Comparison of ENCODE assay signal across 1 cellular context in genomic region chr10:11611248-11612003, GRCh38.
A peak's percentile ranks its signal among the peaks of the same experiment; 100 is the strongest.
TF ChIP-seq lines count a peak whose summit lies in the region.

Gene USP6NL, minus strand, starts transcription at chr10:11611650. Its CDS starts 14,016 bp downstream, at chr10:11597634.

TF ChIP-seq in HepG2, 621 proteins besides CTCF, POLR2A, EP300 and RAD21 (continued from another document and continues in another):
- no peak for TF ChIP-seq ZNF407 (CRISPR knock-in tag; IDR thresholded peaks at IDR 0.05; ENCODE audit: not compliant biosample characterization)
- TF ChIP-seq GFI1 (CRISPR knock-in tag; IDR thresholded peaks at IDR 0.05; ENCODE audit: borderline replicate concordance), result no peak
- TF ChIP-seq MTA3 (CRISPR knock-in tag; IDR thresholded peaks at IDR 0.05), result no peak
- TF ChIP-seq ZNF20 (CRISPR knock-in tag; IDR thresholded peaks at IDR 0.05), result no peak
- TF ChIP-seq PBX2 (CRISPR knock-in tag; IDR thresholded peaks at IDR 0.05), result no peak
- peak; percentile 55; the same call in 1 of the 2 replicates for TF ChIP-seq ARNTL (CRISPR knock-in tag; IDR thresholded peaks at IDR 0.05)
- TF ChIP-seq E2F2 (CRISPR knock-in tag; IDR thresholded peaks at IDR 0.05; ENCODE audit: borderline replicate concordance), result no peak
- TF ChIP-seq ZNF773 (CRISPR knock-in tag; IDR thresholded peaks at IDR 0.05; ENCODE audit: borderline replicate concordance), result no peak
- no peak; the same call in 1 of the 2 replicates for TF ChIP-seq FOXC1 (CRISPR knock-in tag; IDR thresholded peaks at IDR 0.05; ENCODE audit: borderline replicate concordance)
- no peak for TF ChIP-seq NFIB (CRISPR knock-in tag; IDR thresholded peaks at IDR 0.05; ENCODE audit: borderline replicate concordance)
- no peak for TF ChIP-seq RCOR2 (CRISPR knock-in tag; IDR thresholded peaks at IDR 0.05)
- TF ChIP-seq ZNF513 (CRISPR knock-in tag; conservative IDR thresholded peaks at IDR 0.05), result no peak
- no peak for TF ChIP-seq TEAD3 (CRISPR knock-in tag; optimal IDR thresholded peaks at IDR 0.05; ENCODE audit: borderline replicate concordance)
- TF ChIP-seq RXRA (CRISPR knock-in tag; IDR thresholded peaks at IDR 0.05), result no peak
- TF ChIP-seq PAXIP1 (CRISPR knock-in tag; conservative IDR thresholded peaks at IDR 0.05), result no peak
- TF ChIP-seq ZNF660 (CRISPR knock-in tag; IDR thresholded peaks at IDR 0.05; ENCODE audit: borderline replicate concordance, low read depth), result no peak
- no peak for TF ChIP-seq U2AF2 (IDR thresholded peaks at IDR 0.05; ENCODE audit: low read depth, low read length)
- no peak for TF ChIP-seq TIGD3 (CRISPR knock-in tag; IDR thresholded peaks at IDR 0.05; ENCODE audit: borderline replicate concordance)
- no peak for TF ChIP-seq ZNF263 (CRISPR knock-in tag; IDR thresholded peaks at IDR 0.05)
- no peak for TF ChIP-seq ZFP82 (CRISPR knock-in tag; IDR thresholded peaks at IDR 0.05; ENCODE audit: borderline replicate concordance)
- TF ChIP-seq ZNF24 (IDR thresholded peaks at IDR 0.05), result no peak
- TF ChIP-seq HIC2 (CRISPR knock-in tag; IDR thresholded peaks at IDR 0.05; ENCODE audit: low read depth), result no peak
- no peak for TF ChIP-seq MAFF (IDR thresholded peaks at IDR 0.05; ENCODE audit: low read depth, low read length)
- peak; percentile 68; the same call in 2 of the 3 replicates for TF ChIP-seq MXI1 (IDR thresholded peaks at IDR 0.05; ENCODE audit: borderline replicate concordance, low read depth, low read length)
- no peak for TF ChIP-seq MEIS1 (CRISPR knock-in tag; IDR thresholded peaks at IDR 0.05; ENCODE audit: borderline replicate concordance)
- TF ChIP-seq HOXA3 (CRISPR knock-in tag; IDR thresholded peaks at IDR 0.05), result peak; percentile 96
- no peak for TF ChIP-seq ATF7 (IDR thresholded peaks at IDR 0.05)
- no peak for TF ChIP-seq ATF7 (CRISPR knock-in tag; IDR thresholded peaks at IDR 0.05)
- no peak for TF ChIP-seq FOXO4 (CRISPR knock-in tag; conservative IDR thresholded peaks at IDR 0.05)
- no peak; the same call in 1 of the 2 replicates for TF ChIP-seq POGK (CRISPR knock-in tag; conservative IDR thresholded peaks at IDR 0.05)
- TF ChIP-seq ZNF333 (CRISPR knock-in tag; IDR thresholded peaks at IDR 0.05; ENCODE audit: borderline replicate concordance), result no peak
- TF ChIP-seq ZNF619 (CRISPR knock-in tag; IDR thresholded peaks at IDR 0.05), result no peak
